1 cellular context compared by ENCODE assay signal in genomic region chr14:94029250-94029649, GRCh38.
TF ChIP-seq lines count a peak whose summit lies in the region.

No MANE protein-coding gene starts in this region.

TF ChIP-seq in HepG2, 621 proteins besides CTCF, POLR2A, EP300 and RAD21:
- TF ChIP-seq E2F1 (CRISPR knock-in tag; IDR thresholded peaks at IDR 0.05) (no peak), HMG20B (CRISPR knock-in tag; conservative IDR thresholded peaks at IDR 0.05) (no peak), ZNF263 (CRISPR knock-in tag; IDR thresholded peaks at IDR 0.05) (no peak)
TF ChIP-seq in HepG2: peak in this region for 0.
